Comparison of ENCODE assay signal across 8 cellular contexts in genomic region chr14:91156142-91156666, GRCh38. TPM values are rescaled to one million over a fixed set of nuclear protein-coding genes. Genes with fewer than 3 reads are reported as not detected.
DNase-seq lines count a peak whose midpoint lies in the region; ATAC-seq and TF ChIP-seq lines count a peak whose summit lies in the region.
"Not testable (repeated sequence)": the region's sequence is repeated elsewhere in the genome, so short reads cannot be mapped to it uniquely, and the experiment has no call there.

No MANE protein-coding gene starts in this region.

- not testable (repeated sequence) for H3F3A ChIP-seq in PC-3 (ENCODE audit: low read length, unreplicated experiment)

- ATAC-seq in PC-3 (peak; percentile 48; the same call in 1 of the 2 replicates), left lobe of liver (peak; percentile 51), lower lobe of right lung (peak; percentile 49 to 58), upper lobe of right lung (peak; percentile 49)
- ATAC-seq in left ventricle myocardium superior, psoas muscle: not testable (repeated sequence)

- H3K9me3 ChIP-seq in PC-3 (ENCODE audit: low read length); adipocyte (ENCODE audit: control insufficient read depth, low read length); lower lobe of right lung; psoas muscle; upper lobe of right lung: not testable (repeated sequence)

- not testable (repeated sequence) for H3K79me2 ChIP-seq in PC-3 (ENCODE audit: low read length)

- H3K4me3 ChIP-seq in PC-3 (ENCODE audit: low read length); adipocyte (ENCODE audit: low read length); lower lobe of right lung; psoas muscle; upper lobe of right lung: not testable (repeated sequence)

- H2AFZ ChIP-seq in PC-3 (ENCODE audit: low read length): not testable (repeated sequence)

- not testable (repeated sequence) for H3K27me3 ChIP-seq in PC-3 (ENCODE audit: low read length); adipocyte (replicated peaks; ENCODE audit: control insufficient read depth, insufficient read depth, low read length); lower lobe of right lung (ENCODE audit: low read depth); psoas muscle (ENCODE audit: insufficient read depth in 3 of 3, low read length in 2 of 3); upper lobe of right lung

- not testable (repeated sequence) for H3K27ac ChIP-seq in PC-3 (ENCODE audit: low read length); upper lobe of right lung
- H3K27ac ChIP-seq in lower lobe of right lung (peak overlapping the region; percentile 4), psoas muscle (peak overlapping the region; percentile 4)

- H3K4me2 ChIP-seq in PC-3 (ENCODE audit: low read length): not testable (repeated sequence)

- not testable (repeated sequence) for TF ChIP-seq CTCF in PC-3 (conservative IDR thresholded peaks at IDR 0.05; ENCODE audit: low read depth, low read length); lower lobe of right lung (IDR thresholded peaks at IDR 0.05); psoas muscle (IDR thresholded peaks at IDR 0.05); upper lobe of right lung (IDR thresholded peaks at IDR 0.05)

- not testable (repeated sequence) for H3K9me2 ChIP-seq in PC-3 (replicated peaks; ENCODE audit: low read length)

- not testable (repeated sequence) for H3K4me1 ChIP-seq in PC-3 (ENCODE audit: insufficient read depth, low read length); adipocyte (ENCODE audit: control insufficient read depth, insufficient read depth, low read length); upper lobe of right lung
- peaks cover 31% of the 10 kb centered on the region for H3K4me1 ChIP-seq in lower lobe of right lung
- peaks cover 48% of the 10 kb centered on the region for H3K4me1 ChIP-seq in psoas muscle

- H3K36me3 ChIP-seq in PC-3 (ENCODE audit: low read depth, low read length): not testable (repeated sequence)
- H3K36me3 ChIP-seq in adipocyte (ENCODE audit: control insufficient read depth, insufficient read depth, low read length, severe bottlenecking) (peaks cover 31% of the 10 kb centered on the region), lower lobe of right lung (peaks cover 50% of the 10 kb centered on the region), psoas muscle (ENCODE audit: insufficient read depth in 1 of 2, low read depth in 1 of 2) (peaks cover 3 to 26% of the 10 kb centered on the region in 2 donors), upper lobe of right lung (peaks cover 36% of the 10 kb centered on the region)

- 95 to 96% (median 96%) methylated on average over 6 to 9 of the region's 9 CpGs for WGBS in psoas muscle, 3 donors

- H4K20me1 ChIP-seq in PC-3 (ENCODE audit: low read length): not testable (repeated sequence)

- CTCF ChIA-PET in PC-3 (lab: Charles Lee): interaction anchor here (0.6 to 0.7 kb wide), 2 partner anchors 10 to 737 kb away, joined by 3 read pairs; no protein-coding TSS in a partner anchor

- H3K9ac ChIP-seq in PC-3 (ENCODE audit: low read length); adipocyte (ENCODE audit: low read length): not testable (repeated sequence)

- intact Hi-C loops in PC-3 (cut with micrococcal nuclease); left ventricle myocardium superior (cut with micrococcal nuclease); lower lobe of right lung (cut with DNase I); upper lobe of right lung (cut with DNase I): not testable (repeated sequence)
- intact Hi-C loops in psoas muscle (cut with DNase I): loop anchor here in 1 of 2 donors (5.0 kb wide), 1 partner anchor 34 kb away; no protein-coding TSS in a partner anchor

- not testable (repeated sequence) for BruUV-seq in PC-3 (replicated peaks; lab: Mats Ljungman, UMichigan)

- DNase-seq in EH (ENCODE audit: low read depth) (peak; percentile 9), adipocyte (ENCODE audit: low read depth) (peak; percentile 38), left ventricle myocardium superior (peak; percentile 6)
- not testable (repeated sequence) for DNase-seq in PC-3; left lobe of liver (ENCODE audit: low spot score); lower lobe of right lung; psoas muscle; upper lobe of right lung

- POLR2A ChIA-PET in PC-3 (lab: Charles Lee; ENCODE audit: unreplicated experiment): not testable (repeated sequence)

RNA-seq across cellular contexts. Expression of gene DGLUCY, which starts 42.3 kb away (rescaled TPM):
- 0.84 and 0.92 TPM in 2 replicates for total RNA-seq in PC-3 (2014; rRNA removed)
- 254 TPM for total RNA-seq in left ventricle myocardium superior
- 53.1 TPM for total RNA-seq in left lobe of liver
- 102 TPM for total RNA-seq in lower lobe of right lung
- 100 to 1,000 TPM in 2 of 4 donors, 10 to 100 TPM in 2; 77.5 to 135 (median 98.7) TPM for total RNA-seq in psoas muscle
- polyA plus RNA-seq in psoas muscle: 10 to 100 TPM; 20.4 to 53.1 (median 43.2) TPM
- total RNA-seq in upper lobe of right lung: 77.6 TPM

Comparison
In these comparisons a context has a peak if more than half of its experiments do, and no peak if none do; other contexts are left out.
1. RNA of gene DGLUCY, which starts 42.3 kb away (total RNA-seq): 254 TPM in left ventricle myocardium superior (single experiment), 77.5 to 135 TPM in psoas muscle, 102 TPM in lower lobe of right lung (single experiment), 77.6 TPM in upper lobe of right lung (single experiment) and 53.1 TPM in left lobe of liver (single experiment); 0.84 to 0.92 TPM in PC-3; every median in the first group is over 10 times any median in the second.